ENCODE assay signal across 8 cellular contexts in the genomic region with DNA sequence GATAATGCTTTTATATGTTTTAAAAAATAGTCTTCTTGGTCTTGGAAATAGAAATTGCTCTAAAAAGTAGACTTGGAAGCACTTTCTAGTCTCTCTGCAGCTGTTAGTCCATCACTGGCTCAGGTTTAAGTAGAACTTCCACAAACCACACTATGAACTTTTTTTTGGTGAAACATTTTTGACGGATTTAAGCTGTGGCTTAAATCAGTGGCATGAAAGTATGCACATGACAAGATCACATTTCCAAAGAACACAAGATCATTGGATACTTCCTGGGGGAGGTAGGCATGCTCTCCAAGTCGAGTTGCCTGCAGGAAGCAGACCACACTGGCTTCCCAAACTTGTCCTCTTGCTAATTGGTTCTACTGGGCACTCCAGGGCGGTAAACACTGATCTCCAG.
"Had no signal": no experiment of that assay in that cellular context is flagged by ENCODE, and none has a peak within 500 bp of the region (broad histone marks: within the 10 kb centered on the region; RNA-seq: fewer than 3 reads in every experiment).

No MANE protein-coding gene starts in this region.

- H3K4me3 ChIP-seq: GM23248, HAP-1 had no signal

- H3K4me1 ChIP-seq: HAP-1 had no signal

- H2AFZ ChIP-seq: GM23248 had no signal

- DNase-seq: GM23248, GOT3, H7, HFFc6 had no signal

- H3K9me3 ChIP-seq: HAP-1 had no signal

- H3K36me3 ChIP-seq: HAP-1 had no signal

- H3K27ac ChIP-seq: GM23248, HL-60 had no signal

- ATAC-seq: HCT116, HepG2 had no signal

- H3K9ac ChIP-seq: GM23248 had no signal
